In genomic region chr6:27133281-27134227, GRCh38 we compare ENCODE assay signal across 1 cellular context.
TF ChIP-seq lines count a peak whose summit lies in the region.

No MANE protein-coding gene starts in this region.

TF ChIP-seq in K562, 482 proteins besides CTCF, POLR2A, EP300 and RAD21 (continued from another document and continues in another):
- no peak for TF ChIP-seq ZNF407 (IDR thresholded peaks at IDR 0.05; ENCODE audit: low read depth)
- TF ChIP-seq TAF15 (IDR thresholded peaks at IDR 0.05; ENCODE audit: low read depth, low read length), result peak; percentile 97
- TF ChIP-seq ZNF436 (CRISPR knock-in tag; IDR thresholded peaks at IDR 0.05), result peak; percentile 92; the same call in 1 of the 2 replicates
- TF ChIP-seq ETV6 (IDR thresholded peaks at IDR 0.05; ENCODE audit: borderline replicate concordance in 1 of 2, low read depth in 2 of 2, low read length in 1 of 2), result peak in 1 of 2 experiments; percentile 80; a peak in 1 of 4 replicates
- TF ChIP-seq ETV6 (CRISPR knock-in tag; IDR thresholded peaks at IDR 0.05; ENCODE audit: borderline replicate concordance), result peak; percentile 94; the same call in 1 of the 2 replicates
- no peak for TF ChIP-seq FOXA1 (IDR thresholded peaks at IDR 0.05; ENCODE audit: borderline replicate concordance)
- TF ChIP-seq BRF2 (IDR thresholded peaks at IDR 0.05; ENCODE audit: borderline replicate concordance, insufficient read depth, insufficient read length), result no peak
- peak; percentile 40; the same call in 1 of the 2 replicates for TF ChIP-seq GMEB1 (CRISPR knock-in tag; IDR thresholded peaks at IDR 0.05)
- TF ChIP-seq ZNF707 (CRISPR knock-in tag; conservative IDR thresholded peaks at IDR 0.05), result 0 out of 2 replicates have a peak, but pooled peaks have one; percentile 18
- no peak for TF ChIP-seq MCM5 (IDR thresholded peaks at IDR 0.05; ENCODE audit: low read depth)
- TF ChIP-seq ZNF766 (CRISPR knock-in tag; conservative IDR thresholded peaks at IDR 0.05), result no peak
- TF ChIP-seq SRSF1 (IDR thresholded peaks at IDR 0.05; ENCODE audit: low read depth, low read length), result no peak
- TF ChIP-seq PHF8 (IDR thresholded peaks at IDR 0.05; ENCODE audit: borderline replicate concordance, low read length), result peak; percentile 13; the same call in 1 of the 2 replicates
- TF ChIP-seq GATAD2A (IDR thresholded peaks at IDR 0.05), result no peak
- TF ChIP-seq TRIM25 (IDR thresholded peaks at IDR 0.05; ENCODE audit: borderline replicate concordance), result peak; percentile 64; the same call in 1 of the 2 replicates
- TF ChIP-seq SMAD4 (CRISPR knock-in tag; conservative IDR thresholded peaks at IDR 0.05), result peak; percentile 9
- TF ChIP-seq PRMT5 (CRISPR knock-in tag; IDR thresholded peaks at IDR 0.05), result peak; percentile 70; the same call in 1 of the 2 replicates
- no peak; the same call in 1 of the 2 replicates for TF ChIP-seq TOE1 (IDR thresholded peaks at IDR 0.05; ENCODE audit: borderline replicate concordance)
- TF ChIP-seq TOE1 (CRISPR knock-in tag; IDR thresholded peaks at IDR 0.05; ENCODE audit: borderline replicate concordance, low read depth), result peak; percentile 100
- TF ChIP-seq MXI1 (IDR thresholded peaks at IDR 0.05; ENCODE audit: low read depth, low read length), result peak; percentile 58
- peak; percentile 87 for TF ChIP-seq ZBTB1 (CRISPR knock-in tag; IDR thresholded peaks at IDR 0.05; ENCODE audit: borderline replicate concordance, low read depth)
- peak; percentile 91 for TF ChIP-seq ZSCAN32 (CRISPR knock-in tag; IDR thresholded peaks at IDR 0.05)
- TF ChIP-seq GTF2F1 (IDR thresholded peaks at IDR 0.05; ENCODE audit: low read depth, low read length), result no peak
- peak; percentile 97; the same call in 1 of the 2 replicates for TF ChIP-seq ZNF717 (CRISPR knock-in tag; IDR thresholded peaks at IDR 0.05)
- TF ChIP-seq POLR2H (tag; IDR thresholded peaks at IDR 0.05; ENCODE audit: low read depth), result 0 out of 2 replicates have a peak, but pooled peaks have one; percentile 88
- no peak for TF ChIP-seq ARID3A (IDR thresholded peaks at IDR 0.05; ENCODE audit: borderline replicate concordance, low read depth, low read length)
- TF ChIP-seq SRF (CRISPR knock-in tag; IDR thresholded peaks at IDR 0.05), result peak; percentile 69 to 96; a peak in 3 of 4 replicates
- no peak for TF ChIP-seq ZNF184 (CRISPR knock-in tag; IDR thresholded peaks at IDR 0.05)
- peak; percentile 99 for TF ChIP-seq ERF (CRISPR knock-in tag; IDR thresholded peaks at IDR 0.05)
- TF ChIP-seq ZNF253 (CRISPR knock-in tag; conservative IDR thresholded peaks at IDR 0.05), result peak; percentile 95
- no peak for TF ChIP-seq FOXJ3 (CRISPR knock-in tag; IDR thresholded peaks at IDR 0.05)
- TF ChIP-seq TCF15 (CRISPR knock-in tag; IDR thresholded peaks at IDR 0.05), result 0 out of 2 replicates have a peak, but pooled peaks have one; percentile 48
- TF ChIP-seq NELFE (IDR thresholded peaks at IDR 0.05; ENCODE audit: insufficient read depth, insufficient read length), result no peak
- TF ChIP-seq ZZZ3 (IDR thresholded peaks at IDR 0.05), result no peak
- 0 out of 4 replicates have a peak, but pooled peaks of 1 of the 2 experiments have one; percentile 30 for TF ChIP-seq RCOR1 (IDR thresholded peaks at IDR 0.05; ENCODE audit: borderline replicate concordance in 1 of 2, low read depth in 2 of 2, low read length in 2 of 2)
- TF ChIP-seq ID3 (CRISPR knock-in tag; IDR thresholded peaks at IDR 0.05), result no peak
- peak; percentile 80; the same call in 1 of the 2 replicates for TF ChIP-seq ID3 (tag; IDR thresholded peaks at IDR 0.05)
- TF ChIP-seq NRF1 (conservative IDR thresholded peaks at IDR 0.05 in 1 of 2, IDR thresholded peaks at IDR 0.05 in 1 of 2), result 0 out of 4 replicates have a peak, but pooled peaks of 1 of the 2 experiments have one; percentile 25
- TF ChIP-seq ZNF778 (CRISPR knock-in tag; IDR thresholded peaks at IDR 0.05), result no peak
- TF ChIP-seq POLR2G (IDR thresholded peaks at IDR 0.05; ENCODE audit: low read depth, low read length), result peak; percentile 86
- no peak; the same call in none of the 2 replicates for TF ChIP-seq VEZF1 (CRISPR knock-in tag; IDR thresholded peaks at IDR 0.05)
- TF ChIP-seq E2F3 (CRISPR knock-in tag; IDR thresholded peaks at IDR 0.05), result peak; percentile 81
- peak; percentile 55; the same call in 1 of the 2 replicates for TF ChIP-seq RBM15 (IDR thresholded peaks at IDR 0.05; ENCODE audit: insufficient read depth, low read length)
- TF ChIP-seq YY1 (IDR thresholded peaks at IDR 0.05; ENCODE audit: borderline replicate concordance in 1 of 3, control insufficient read depth in 1 of 3, extremely low read depth in 1 of 3, insufficient read depth in 3 of 3, insufficient read length in 1 of 3, insufficient replicate concordance in 2 of 3, low read depth in 1 of 3, low read length in 2 of 3), result peak in 2 of 3 experiments; percentile 71 to 84
- TF ChIP-seq ZNF174 (CRISPR knock-in tag; IDR thresholded peaks at IDR 0.05), result peak; percentile 89
- 0 out of 2 replicates have a peak, but pooled peaks have one; percentile 29 for TF ChIP-seq TAF7 (tag; IDR thresholded peaks at IDR 0.05)
- TF ChIP-seq NFIX (CRISPR knock-in tag; IDR thresholded peaks at IDR 0.05; ENCODE audit: low read depth), result no peak
- peak; percentile 60 to 70 for TF ChIP-seq E2F6 (IDR thresholded peaks at IDR 0.05; ENCODE audit: borderline replicate concordance in 1 of 2, extremely low read depth in 1 of 2, insufficient read depth in 1 of 2, insufficient read length in 1 of 2, low read depth in 1 of 2, low read length in 1 of 2, poor library complexity in 1 of 2, severe bottlenecking in 1 of 2)
